Comparison of ENCODE assay signal across 8 cellular contexts in the genomic region with DNA sequence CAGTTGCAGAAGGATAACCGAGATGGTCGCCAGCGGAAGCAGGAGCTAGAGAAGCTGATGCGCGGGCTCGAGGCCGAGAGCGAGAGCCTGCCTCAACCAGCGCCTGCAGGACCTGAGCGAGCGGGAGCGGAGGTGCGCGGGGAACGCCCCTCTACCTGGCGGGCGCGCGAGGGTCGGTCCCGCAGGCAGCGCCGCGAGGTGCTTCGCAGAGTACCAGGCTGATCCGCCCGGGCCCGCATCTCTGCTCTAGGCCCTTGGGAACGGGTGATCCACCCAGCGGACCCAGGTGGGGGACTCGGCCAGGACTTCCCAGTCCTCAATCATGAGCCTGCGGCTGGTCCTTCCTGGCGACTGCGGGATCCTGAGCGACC.
A peak's percentile ranks its signal among the peaks of the same experiment; 100 is the strongest.
DNase-seq lines count a peak whose midpoint lies in the region; ATAC-seq and TF ChIP-seq lines count a peak whose summit lies in the region.
"Not testable (repeated sequence)": the region's sequence is repeated elsewhere in the genome, so short reads cannot be mapped to it uniquely, and the experiment has no call there.

No MANE protein-coding gene starts in this region.

- H3K4me1 Mint-ChIP-seq in WTC11, result peaks cover 14% of the 10 kb centered on the region
- H3K4me1 Mint-ChIP-seq in MCF 10A (ENCODE audit: insufficient read depth, unreplicated experiment), result not testable (repeated sequence)

- not testable (repeated sequence) for H2AFZ ChIP-seq in HCT116 (ENCODE audit: low read depth, low read length, poor library complexity, severe bottlenecking)

- H4K20me1 ChIP-seq in HCT116 (ENCODE audit: insufficient read depth), result not testable (repeated sequence)

- H3K9ac ChIP-seq in HCT116 (ENCODE audit: low read length), result peak overlapping the region; percentile 63

- H3K4me3 ChIP-seq in HCT116 (replicated peaks in 1 of 2; ENCODE audit: low read depth in 1 of 2, low read length in 2 of 2) (peak overlapping the region; percentile 42 to 56), right cardiac atrium (ENCODE audit: low read length) (peak overlapping the region; percentile 49), neutrophil (ENCODE audit: low read depth in 1 of 2, low read length in 1 of 2) (peak overlapping the region; percentile 64 to 81), upper lobe of left lung (peak overlapping the region; percentile 35 to 70 (median 64))

- TF ChIP-seq POLR2A in HCT116 (IDR thresholded peaks at IDR 0.05; ENCODE audit: borderline replicate concordance, extremely low read depth, insufficient read depth, insufficient read length); upper lobe of left lung (IDR thresholded peaks at IDR 0.05): not testable (repeated sequence)

- H3K79me2 ChIP-seq in HCT116 (ENCODE audit: insufficient read depth, low read length), result not testable (repeated sequence)

- peak overlapping the region; percentile 71 for H3K27ac ChIP-seq in HCT116 (ENCODE audit: low read depth, low read length)
- not testable (repeated sequence) for H3K27ac ChIP-seq in right cardiac atrium (ENCODE audit: low read length)
- peak overlapping the region; percentile 85 for H3K27ac ChIP-seq in neutrophil
- H3K27ac ChIP-seq in upper lobe of left lung, result peak overlapping the region; percentile 65 to 86 (median 80)

- CTCF ChIA-PET in HCT116 (lab: Charles Lee), result interaction anchor here (1.4 kb wide), 1 partner anchor 96 kb away, joined by 4 read pairs; no protein-coding TSS in a partner anchor
- CTCF ChIA-PET in WTC11 (lab: Charles Lee), result interaction anchor here (0.6 to 1.7 kb wide), 3 partner anchors 96 to 284 kb away, joined by 4 to 11 read pairs (median 9); no protein-coding TSS in a partner anchor
- CTCF ChIA-PET in MCF 10A (lab: Yijun Ruan, JAX), result not testable (repeated sequence)

- not testable (repeated sequence) for H3K36me3 ChIP-seq in HCT116 (ENCODE audit: control insufficient read depth in 1 of 2, insufficient read depth in 2 of 2, low read length in 2 of 2); neutrophil; upper lobe of left lung

- H3K9me3 ChIP-seq in HCT116 (ENCODE audit: control insufficient read depth in 1 of 2, insufficient read depth in 1 of 2, low read depth in 1 of 2, low read length in 2 of 2); right cardiac atrium (ENCODE audit: control insufficient read depth, low read length); neutrophil; upper lobe of left lung: not testable (repeated sequence)

- DNase-seq in HCT116 (ENCODE audit: low read depth, low spot score); MCF 10A (ENCODE audit: unreplicated experiment): not testable (repeated sequence)
- peak; percentile 38 for DNase-seq in WTC11 (ENCODE audit: low spot score)
- peak in 1 of 3 donors; percentile 45 for DNase-seq in right cardiac atrium
- peak in 1 of 2 donors; percentile 84 for DNase-seq in upper lobe of left lung

- not testable (repeated sequence) for BruUV-seq in HCT116 (replicated peaks; lab: Mats Ljungman, UMichigan); MCF 10A (replicated peaks; lab: Mats Ljungman, UMichigan)

- H3K9me3 Mint-ChIP-seq in WTC11; MCF 10A (ENCODE audit: unreplicated experiment): not testable (repeated sequence)

- POLR2A ChIA-PET in HCT116 (lab: Charles Lee), result not testable (repeated sequence)
- POLR2A ChIA-PET in WTC11 (lab: Charles Lee) (interaction anchor here (0.7 kb wide), 1 partner anchor 1049 kb away, joined by 3 read pairs; no protein-coding TSS in a partner anchor), MCF 10A (lab: Yijun Ruan, JAX) (interaction anchor here (0.7 to 2.8 kb wide), 4 partner anchors 135 to 194 kb away, joined by 3 to 15 read pairs (median 4); a partner anchor contains a TSS)

- H3K9me2 ChIP-seq in HCT116 (ENCODE audit: insufficient read depth), result not testable (repeated sequence)

- ATAC-seq in GM18519 (IDR thresholded peaks at IDR 0.05; ENCODE audit: low FRiP score, unreplicated experiment), result peak; percentile 15
- ATAC-seq in HCT116, result peak; percentile 18
- ATAC-seq in HG03460 (IDR thresholded peaks at IDR 0.05; ENCODE audit: unreplicated experiment), result peak; percentile 7
- peak; percentile 14 for ATAC-seq in WTC11
- peak; percentile 14 to 15 for ATAC-seq in right cardiac atrium
- ATAC-seq in upper lobe of left lung (ENCODE audit: low FRiP score in 2 of 2), result peak; percentile 1 to 4

- H3K36me3 Mint-ChIP-seq in WTC11; MCF 10A (ENCODE audit: insufficient read depth, unreplicated experiment): not testable (repeated sequence)

- intact Hi-C loops in HCT116 (cut with micrococcal nuclease); MCF 10A (cut with micrococcal nuclease); right cardiac atrium (cut with DNase I): not testable (repeated sequence)

- peak overlapping the region; percentile 89 for H3K4me3 Mint-ChIP-seq in WTC11
- peak overlapping the region; percentile 94 for H3K4me3 Mint-ChIP-seq in MCF 10A (ENCODE audit: unreplicated experiment)

- H3K27ac Mint-ChIP-seq in WTC11 (peak overlapping the region; percentile 53), MCF 10A (ENCODE audit: low read depth, unreplicated experiment) (peak overlapping the region; percentile 91)

- RAD21 ChIA-PET in HCT116 (lab: Charles Lee; ENCODE audit: low non-redundant PET in 1 of 2, low total read pairs in 2 of 2, uncharacterized antibody in 2 of 2, unreplicated experiment in 2 of 2), result not testable (repeated sequence)

- peak overlapping the region; percentile 80 for H3K4me2 ChIP-seq in HCT116 (ENCODE audit: low read length)

- not testable (repeated sequence) for H3K27me3 ChIP-seq in HCT116 (ENCODE audit: insufficient read depth, low read length); right cardiac atrium (ENCODE audit: control insufficient read depth, insufficient read depth); upper lobe of left lung
- H3K27me3 ChIP-seq in neutrophil, result peaks cover 39% of the 10 kb centered on the region

- peaks cover 18% of the 10 kb centered on the region for H3K27me3 Mint-ChIP-seq in WTC11 (ENCODE audit: low read depth)
- not testable (repeated sequence) for H3K27me3 Mint-ChIP-seq in MCF 10A (ENCODE audit: insufficient read depth, unreplicated experiment)

- TF ChIP-seq RAD21 in HCT116 (IDR thresholded peaks at IDR 0.05; ENCODE audit: low read depth), result not testable (repeated sequence)

- not testable (repeated sequence) for TF ChIP-seq EP300 in upper lobe of left lung (IDR thresholded peaks at IDR 0.05)

- under 1% methylated on average over 27 of the region's 35 CpGs for WGBS in right cardiac atrium
- 0% methylated on average over 8 of the region's 35 CpGs; no CpG with 5 or more reads in 1 of the 2 donors for WGBS in upper lobe of left lung, 2 donors

- not testable (repeated sequence) for TF ChIP-seq CTCF in HCT116 (IDR thresholded peaks at IDR 0.05 in 2 of 3, conservative IDR thresholded peaks at IDR 0.05 in 1 of 3; ENCODE audit: borderline replicate concordance in 1 of 3, insufficient read depth in 1 of 3, low read depth in 2 of 3, low read length in 2 of 3); WTC11 (IDR thresholded peaks at IDR 0.05); MCF 10A (IDR thresholded peaks at IDR 0.05; ENCODE audit: unreplicated experiment); neutrophil (IDR thresholded peaks at IDR 0.05); upper lobe of left lung (IDR thresholded peaks at IDR 0.05)

- H3K4me1 ChIP-seq in HCT116 (ENCODE audit: control insufficient read depth in 1 of 2, insufficient read depth in 2 of 2, low read length in 2 of 2), result peaks cover 3 to 21% of the 10 kb centered on the region in 2 experiments
- H3K4me1 ChIP-seq in right cardiac atrium (ENCODE audit: control insufficient read depth, insufficient read depth, low read length), result not testable (repeated sequence)
- H3K4me1 ChIP-seq in neutrophil (ENCODE audit: control insufficient read depth in 1 of 2, insufficient read depth in 1 of 2, low read depth in 1 of 2, low read length in 1 of 2), result peaks cover 4 to 16% of the 10 kb centered on the region in 2 experiments
- H3K4me1 ChIP-seq in upper lobe of left lung, result peaks cover 9 to 17% (median 14%) of the 10 kb centered on the region in 4 donors

TF ChIP-seq in HCT116, 20 proteins besides CTCF, POLR2A, EP300 and RAD21:
- TF ChIP-seq ZFX (IDR thresholded peaks at IDR 0.05), result peak; percentile 52
- peak; percentile 29; the same call in 1 of the 2 replicates for TF ChIP-seq SIN3A (IDR thresholded peaks at IDR 0.05; ENCODE audit: low read depth)

TF ChIP-seq in WTC11, 78 proteins besides CTCF, POLR2A, EP300 and RAD21:
- TF ChIP-seq FOXP1 (CRISPR knock-in tag; IDR thresholded peaks at IDR 0.05; ENCODE audit: borderline replicate concordance), result peak; percentile 34; the same call in 1 of the 2 replicates
- 0 out of 2 replicates have a peak, but pooled peaks have one; percentile 0 for TF ChIP-seq SP1 (CRISPR knock-in tag; conservative IDR thresholded peaks at IDR 0.05)
- TF ChIP-seq MYBL2 (CRISPR knock-in tag; IDR thresholded peaks at IDR 0.05), result 0 out of 2 replicates have a peak, but pooled peaks have one; percentile 28
TF ChIP-seq in WTC11: peak in this region for 3; not testable (repeated sequence) for 75.
